ENCODE assay signal across 13 cellular contexts in genomic region chr1:224368409-224368808, GRCh38. TPM values are rescaled to one million over a fixed set of nuclear protein-coding genes. Genes with fewer than 3 reads are reported as not detected.
DNase-seq lines count a peak whose midpoint lies in the region; ATAC-seq and TF ChIP-seq lines count a peak whose summit lies in the region.
"Had no signal": no experiment of that assay in that cellular context is flagged by ENCODE, and none has a peak within 500 bp of the region (broad histone marks: within the 10 kb centered on the region; RNA-seq: fewer than 3 reads in every experiment).

No MANE protein-coding gene starts in this region.

- H3K9me3 Mint-ChIP-seq in activated CD8-positive, alpha-beta memory T cell treated with anti-CD3 and anti-CD28 coated beads, Interleukin-2, amount 10 ng/mL, durations not matched to agents 7 days and 5 days (ENCODE audit: low read depth) = no peaks in the 10 kb centered on the region
- H3K9me3 Mint-ChIP-seq in stimulated activated naive B cell treated with anti-CD40 and anti-IgM and Interleukin-4, amounts not matched to agents 10 μg/mL and 1 μg/mL and 100 μg/mL, for 72 hours = no peaks in the 10 kb centered on the region
- H3K9me3 Mint-ChIP-seq in CD14-positive monocyte = no peaks in the 10 kb centered on the region
- H3K9me3 Mint-ChIP-seq: type B pancreatic cell had no signal

- intact Hi-C loops in colonic mucosa (cut with DNase I) = no loop called here
- intact Hi-C loops in CD14-positive monocyte (cut with micrococcal nuclease) = no loop called here

- peaks cover 79% of the 10 kb centered on the region for H3K36me3 Mint-ChIP-seq in activated CD8-positive, alpha-beta memory T cell treated with anti-CD3 and anti-CD28 coated beads, Interleukin-2, amount 10 ng/mL, durations not matched to agents 7 days and 5 days
- H3K36me3 Mint-ChIP-seq in stimulated activated naive B cell treated with anti-CD40 and anti-IgM and Interleukin-4, amounts not matched to agents 10 μg/mL and 1 μg/mL and 100 μg/mL, for 72 hours = peaks cover 27 to 58% of the 10 kb centered on the region in 2 donors
- peaks cover 76 to 97% of the 10 kb centered on the region in 2 donors for H3K36me3 Mint-ChIP-seq in CD14-positive monocyte

- H3K27ac Mint-ChIP-seq in activated CD8-positive, alpha-beta memory T cell treated with anti-CD3 and anti-CD28 coated beads, Interleukin-2, amount 10 ng/mL, durations not matched to agents 7 days and 5 days = no peak overlapping the region
- no peak overlapping the region for H3K27ac Mint-ChIP-seq in stimulated activated naive B cell treated with anti-CD40 and anti-IgM and Interleukin-4, amounts not matched to agents 10 μg/mL and 1 μg/mL and 100 μg/mL, for 72 hours
- H3K27ac Mint-ChIP-seq in CD14-positive monocyte = no peak overlapping the region
- H3K27ac Mint-ChIP-seq: type B pancreatic cell had no signal

- no peak overlapping the region for H3K9ac ChIP-seq in colonic mucosa (ENCODE audit: low read depth in 2 of 2, low read length in 2 of 2)

- H3K36me3 ChIP-seq in colonic mucosa = peaks cover 14% of the 10 kb centered on the region

- CTCF ChIA-PET in activated CD8-positive, alpha-beta memory T cell treated with anti-CD3 and anti-CD28 coated beads, Interleukin-2, amount 10 ng/mL, durations not matched to agents 7 days and 5 days (lab: Charles Lee) = no interaction called here

- no peaks in the 10 kb centered on the region for H3K27me3 Mint-ChIP-seq in activated CD8-positive, alpha-beta memory T cell treated with anti-CD3 and anti-CD28 coated beads, Interleukin-2, amount 10 ng/mL, durations not matched to agents 7 days and 5 days
- H3K27me3 Mint-ChIP-seq in stimulated activated naive B cell treated with anti-CD40 and anti-IgM and Interleukin-4, amounts not matched to agents 10 μg/mL and 1 μg/mL and 100 μg/mL, for 72 hours = no peaks in the 10 kb centered on the region
- H3K27me3 Mint-ChIP-seq in CD14-positive monocyte (ENCODE audit: low read depth in 3 of 3) = no peaks in the 10 kb centered on the region
- H3K27me3 Mint-ChIP-seq: type B pancreatic cell had no signal

- H3K9me3 ChIP-seq in colonic mucosa = no peaks in the 10 kb centered on the region
- H3K9me3 ChIP-seq: HAP-1 had no signal

- TF ChIP-seq CTCF in colonic mucosa (IDR thresholded peaks at IDR 0.05) (no peak), CD14-positive monocyte (IDR thresholded peaks at IDR 0.05) (no peak)

- H3K27ac ChIP-seq in colonic mucosa = no peak overlapping the region

- H3K4me1 Mint-ChIP-seq in activated CD8-positive, alpha-beta memory T cell treated with anti-CD3 and anti-CD28 coated beads, Interleukin-2, amount 10 ng/mL, durations not matched to agents 7 days and 5 days = peaks cover 40% of the 10 kb centered on the region
- peaks cover 8 to 47% of the 10 kb centered on the region in 2 donors for H3K4me1 Mint-ChIP-seq in stimulated activated naive B cell treated with anti-CD40 and anti-IgM and Interleukin-4, amounts not matched to agents 10 μg/mL and 1 μg/mL and 100 μg/mL, for 72 hours
- H3K4me1 Mint-ChIP-seq in CD14-positive monocyte = peaks cover 2% of the 10 kb centered on the region

- H3K4me3 ChIP-seq in colonic mucosa = no peak overlapping the region
- H3K4me3 ChIP-seq: HAP-1 had no signal

- H3K4me1 ChIP-seq in colonic mucosa = peaks cover 5% of the 10 kb centered on the region

- no peaks in the 10 kb centered on the region for H3K27me3 ChIP-seq in colonic mucosa

- no peak for DNase-seq in activated CD8-positive, alpha-beta memory T cell treated with anti-CD3 and anti-CD28 coated beads, Interleukin-2, amount 10 ng/mL, durations not matched to agents 7 days and 5 days
- DNase-seq in activated CD8-positive, alpha-beta memory T cell treated with anti-CD3 and anti-CD28 coated beads, Interleukin-2, amount 50 U/mL, for 4 hours = no peak
- DNase-seq in stimulated activated naive B cell treated with anti-CD40 and anti-IgM and Interleukin-4, amounts not matched to agents 10 μg/mL and 1 μg/mL and 100 μg/mL, for 72 hours = no peak
- DNase-seq in colonic mucosa = no peak
- DNase-seq in CD14-positive monocyte (ENCODE audit: low spot score) = no peak
- no peak for DNase-seq in OCI-M2 (lab: John Stamatoyannopoulos, UW; ENCODE audit: unreplicated experiment)
- DNase-seq: EL; NCI-H524 treated with DMSO at 0.1 percent for 48 hours; stimulated activated CD4-positive, alpha-beta T cell treated with anti-CD3 and anti-CD28 coated beads, Interleukin-4, amount 100 ng/mL, for 4 hours had no signal

- ATAC-seq in activated CD8-positive, alpha-beta memory T cell treated with anti-CD3 and anti-CD28 coated beads, Interleukin-2, amount 10 ng/mL, durations not matched to agents 7 days and 5 days = peak; percentile 65
- ATAC-seq in GM21619 (IDR thresholded peaks at IDR 0.05; ENCODE audit: unreplicated experiment) (peak; percentile 65), HG03378 (IDR thresholded peaks at IDR 0.05; ENCODE audit: unreplicated experiment) (peak; percentile 88)
- ATAC-seq in stimulated activated naive B cell treated with anti-CD40 and anti-IgM and Interleukin-4, amounts not matched to agents 10 μg/mL and 1 μg/mL and 100 μg/mL, for 72 hours (replicated peaks) = peak; percentile 79 to 87

- no peak overlapping the region for H3K4me3 Mint-ChIP-seq in activated CD8-positive, alpha-beta memory T cell treated with anti-CD3 and anti-CD28 coated beads, Interleukin-2, amount 10 ng/mL, durations not matched to agents 7 days and 5 days
- H3K4me3 Mint-ChIP-seq in stimulated activated naive B cell treated with anti-CD40 and anti-IgM and Interleukin-4, amounts not matched to agents 10 μg/mL and 1 μg/mL and 100 μg/mL, for 72 hours = no peak overlapping the region
- H3K4me3 Mint-ChIP-seq in CD14-positive monocyte = no peak overlapping the region
- H3K4me3 Mint-ChIP-seq: type B pancreatic cell had no signal

RNA-seq across cellular contexts. Expression of gene CNIH4, which starts 11.7 kb away (rescaled TPM):
- 10 to 100 TPM; 45.5 to 46.2 TPM for total RNA-seq in activated CD8-positive, alpha-beta memory T cell treated with anti-CD3 and anti-CD28 coated beads, Interleukin-2, amount 10 ng/mL, durations not matched to agents 7 days and 5 days
- total RNA-seq in colonic mucosa = 10 to 100 TPM; 53.0 to 80.6 TPM
- 100 to 1,000 TPM in 1 of 2 donors, 10 to 100 TPM in 1; 94.7 to 106 TPM for polyA plus RNA-seq in CD14-positive monocyte

RNA-seq across cellular contexts. Expression of gene NVL, which starts 38.4 kb away (rescaled TPM):
- 10 to 100 TPM; 47.7 to 53.6 TPM for total RNA-seq in activated CD8-positive, alpha-beta memory T cell treated with anti-CD3 and anti-CD28 coated beads, Interleukin-2, amount 10 ng/mL, durations not matched to agents 7 days and 5 days
- 10 to 100 TPM; 39.4 to 51.5 TPM for total RNA-seq in colonic mucosa
- 1 to 10 TPM; 8.4 to 9.6 TPM for polyA plus RNA-seq in CD14-positive monocyte
